9 cellular contexts compared by ENCODE assay signal in the genomic region with DNA sequence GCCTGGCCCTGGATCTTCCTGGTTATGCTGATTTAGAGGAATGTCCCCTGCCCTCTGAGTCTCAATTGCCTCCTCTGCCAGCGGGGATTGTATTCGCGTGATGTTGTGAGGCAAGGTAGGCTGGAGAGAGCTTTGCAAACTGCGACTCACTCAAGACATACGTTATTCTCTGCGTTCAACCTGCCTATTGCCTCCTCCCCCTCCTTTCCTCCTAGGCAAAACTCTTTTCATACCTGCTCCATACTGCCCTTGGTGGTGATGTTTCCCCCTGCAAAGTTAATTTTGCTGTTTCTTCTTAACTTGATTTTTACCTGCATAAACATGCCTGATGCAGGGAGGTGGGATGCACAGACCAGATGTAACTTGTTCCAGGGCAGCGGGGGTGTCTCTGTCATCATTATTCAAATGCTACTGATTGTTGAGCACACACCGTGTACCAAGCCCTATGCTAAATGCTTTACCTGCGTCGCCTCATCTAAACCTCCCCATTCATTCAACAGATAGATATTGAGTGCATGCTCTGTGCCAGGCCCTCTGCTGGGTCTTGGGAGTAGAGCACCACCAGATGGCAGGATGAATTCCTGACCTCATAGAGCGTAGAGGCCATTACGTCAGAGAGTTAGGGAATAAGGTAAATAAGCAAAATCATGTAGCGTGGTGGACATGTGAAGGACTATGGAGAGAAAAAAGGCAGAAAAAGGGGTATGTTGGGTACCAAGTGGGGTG. TPM values are rescaled to one million over a fixed set of nuclear protein-coding genes. Genes with fewer than 3 reads are reported as not detected.
A peak's percentile ranks its signal among the peaks of the same experiment; 100 is the strongest.
DNase-seq lines count a peak whose midpoint lies in the region; ATAC-seq and TF ChIP-seq lines count a peak whose summit lies in the region.
"Had no signal": no experiment of that assay in that cellular context is flagged by ENCODE, and none has a peak within 500 bp of the region (broad histone marks: within the 10 kb centered on the region; RNA-seq: fewer than 3 reads in every experiment).

No MANE protein-coding gene starts in this region.

- no peaks in the 10 kb centered on the region for H3K23me2 ChIP-seq in H9 (ENCODE audit: insufficient read length, low read depth, low read length, poor library complexity, severe bottlenecking)

- H3K4me1 Mint-ChIP-seq in H9 = peaks cover 30 to 41% of the 10 kb centered on the region in 2 experiments

- TF ChIP-seq CTCF in H9 (conservative IDR thresholded peaks at IDR 0.05) (peak; percentile 72), left ventricle myocardium inferior (IDR thresholded peaks at IDR 0.05; ENCODE audit: borderline replicate concordance) (peak; percentile 35)

- H3K56ac ChIP-seq in H9 (ENCODE audit: insufficient read length, low read depth, low read length) = no peak overlapping the region

- no peaks in the 10 kb centered on the region for H3K9me3 Mint-ChIP-seq in H9

- no CpG with 5 or more reads among the region's 13 CpGs for WGBS in H9 (ENCODE audit: extremely low coverage, insufficient read length, low lambda C conversion rate)

- DNase-seq in ACHN (peak; percentile 11), H9 (peak; percentile 64), SHP77 treated with DMSO at 0.1 percent for 48 hours (lab: John Stamatoyannopoulos, UW) (peak; percentile 64), left ventricle myocardium inferior (no peak), middle frontal gyrus (ENCODE audit: extremely low spot score, low spot score) (no peak), DMS79 treated with DMSO at 0.1 percent for 48 hours (lab: John Stamatoyannopoulos, UW) (no peak)
- DNase-seq: aorta had no signal

- no peak overlapping the region for H3K14ac ChIP-seq in H9 (ENCODE audit: insufficient read depth, low read length)

- H2BK5ac ChIP-seq in H9 (ENCODE audit: insufficient read length, low read length) = no peak overlapping the region

- H3K18ac ChIP-seq in H9 (ENCODE audit: insufficient read length, low read depth, low read length) = no peak overlapping the region

- H2AFZ ChIP-seq in H9 (ENCODE audit: low read length) = no peak overlapping the region

- no peaks in the 10 kb centered on the region for H4K20me1 ChIP-seq in H9 (ENCODE audit: control insufficient read depth, insufficient read depth, insufficient read length)

- peaks cover 4 to 16% (median 7%) of the 10 kb centered on the region in 3 experiments; a peak in 4 of 7 replicates for H3K36me3 Mint-ChIP-seq in H9 (ENCODE audit: insufficient read depth in 1 of 3, low read depth in 3 of 3)

- H2BK12ac ChIP-seq in H9 (ENCODE audit: insufficient read length, low read depth, low read length) = no peak overlapping the region

- H2BK120ac ChIP-seq in H9 (ENCODE audit: low read depth, low read length, poor library complexity, severe bottlenecking) = no peak overlapping the region

- H3K9ac ChIP-seq in H9 (ENCODE audit: extremely low read depth, insufficient read length, low read length) = no peak overlapping the region

- in situ Hi-C loops in ACHN (cut with HindIII; ENCODE audit: low pct_ligation_motif_present, low pct_unique_long_range_greater_than_20kb, low sequenced_read_pairs) = no loop called here

- no peaks in the 10 kb centered on the region for H3K27me3 ChIP-seq in H9 (ENCODE audit: insufficient read depth, low read length)
- no peaks in the 10 kb centered on the region for H3K27me3 ChIP-seq in left ventricle myocardium inferior (ENCODE audit: low read depth)

- H4K8ac ChIP-seq in H9 (replicated peaks; ENCODE audit: insufficient read length, low read depth, low read length) = no peak overlapping the region

- H3K4me3 Mint-ChIP-seq in H9 = no peak overlapping the region; a peak in 1 of 5 replicates

- H3K27ac Mint-ChIP-seq in H9 = peak overlapping the region in 1 of 3 experiments; percentile 11; a peak in 3 of 7 replicates

- no peaks in the 10 kb centered on the region for H3K36me3 ChIP-seq in left ventricle myocardium inferior

- ATAC-seq in HG03039 (IDR thresholded peaks at IDR 0.05; ENCODE audit: unreplicated experiment) (no peak), HG03378 (IDR thresholded peaks at IDR 0.05; ENCODE audit: unreplicated experiment) (no peak)

- H3K27me3 Mint-ChIP-seq in H9 (ENCODE audit: low read depth) = no peaks in the 10 kb centered on the region; the same call in 1 of the 2 replicates

- H3K9me3 ChIP-seq in H9 (ENCODE audit: control insufficient read depth, low read depth, low read length) = no peaks in the 10 kb centered on the region
- no peaks in the 10 kb centered on the region for H3K9me3 ChIP-seq in left ventricle myocardium inferior (replicated peaks)

- H3K23ac ChIP-seq in H9 (ENCODE audit: insufficient read length, low read depth, low read length) = no peak overlapping the region

- no peak overlapping the region for H4K5ac ChIP-seq in H9 (ENCODE audit: insufficient read length, low read depth, low read length)

- H3K4me2 ChIP-seq in H9 (ENCODE audit: insufficient read depth, insufficient read length, low read length) = no peak overlapping the region

- H3T11ph ChIP-seq in H9 (ENCODE audit: low read length) = no peak overlapping the region

- H3K4me3 ChIP-seq in left ventricle myocardium inferior = no peak overlapping the region

- peaks cover 4% of the 10 kb centered on the region; the same call in 1 of the 2 replicates for H3K4me1 ChIP-seq in H9 (ENCODE audit: insufficient read depth, low read length)
- H3K4me1 ChIP-seq in left ventricle myocardium inferior = peaks cover 13% of the 10 kb centered on the region

- no peaks in the 10 kb centered on the region for H3K79me1 ChIP-seq in H9 (ENCODE audit: insufficient read depth, low read depth, low read length, poor library complexity, severe bottlenecking)

- no peak overlapping the region for H3K4ac ChIP-seq in H9 (ENCODE audit: low read depth, low read length)

- no peak overlapping the region for H3K27ac ChIP-seq in H9 (ENCODE audit: insufficient read length, low read depth, low read length)
- H3K27ac ChIP-seq in left ventricle myocardium inferior (replicated peaks) = no peak overlapping the region

- intact Hi-C loops in left ventricle myocardium inferior (cut with micrococcal nuclease) = no loop called here

- no peak overlapping the region for H4K91ac ChIP-seq in H9 (ENCODE audit: insufficient read length, low read depth, low read length)

- no peaks in the 10 kb centered on the region for H3K79me2 ChIP-seq in H9 (ENCODE audit: insufficient read depth, low read length)

- H2BK15ac ChIP-seq in H9 (ENCODE audit: low read depth, low read length) = no peak overlapping the region

- H2AK5ac ChIP-seq in H9 (ENCODE audit: insufficient read length, low read length) = no peak overlapping the region

- no peak overlapping the region for H2BK20ac ChIP-seq in H9 (ENCODE audit: low read depth, low read length, poor library complexity, severe bottlenecking)

RNA-seq across cellular contexts. Expression of a gene that starts 29.0 kb away (rescaled TPM):
- total RNA-seq in H9 (2021) = 3.2 and 4.3 TPM in 2 replicates
- 8.8 TPM for total RNA-seq in left ventricle myocardium inferior

Comparison
In these comparisons a context has a peak if more than half of its experiments do, and no peak if none do; other contexts are left out.
1. DNase-seq: peak in ACHN (single experiment), H9 (single experiment) and SHP77 treated with DMSO at 0.1 percent for 48 hours (single experiment); none in left ventricle myocardium inferior (single experiment), middle frontal gyrus (single experiment) and DMS79 treated with DMSO at 0.1 percent for 48 hours (single experiment).